ENCODE assay signal across 16 cellular contexts in genomic region chr19:885536-886224, GRCh38. TPM values are rescaled to one million over a fixed set of nuclear protein-coding genes. Genes with fewer than 3 reads are reported as not detected.
DNase-seq lines count a peak whose midpoint lies in the region; ATAC-seq, FAIRE-seq and TF ChIP-seq lines count a peak whose summit lies in the region.
"Had no signal": no experiment of that assay in that cellular context is flagged by ENCODE, and none has a peak within 500 bp of the region (broad histone marks: within the 10 kb centered on the region; RNA-seq: fewer than 3 reads in every experiment).

No MANE protein-coding gene starts in this region.

- H3K4me2 ChIP-seq in H1 (ENCODE audit: insufficient read depth in 1 of 2, low read depth in 2 of 2, low read length in 2 of 2): no peak overlapping the region

- H3K23me2 ChIP-seq in H1 (ENCODE audit: low read depth, low read length): no peaks in the 10 kb centered on the region

- no peak for TF ChIP-seq EP300 in H1 (IDR thresholded peaks at IDR 0.05; ENCODE audit: borderline replicate concordance in 1 of 2, low read depth in 2 of 2, low read length in 2 of 2)

- no peak overlapping the region for H3K56ac ChIP-seq in H1 (replicated peaks; ENCODE audit: insufficient read length, low read depth, low read length)

- H3K4me1 ChIP-seq in H1 (replicated peaks in 1 of 4; ENCODE audit: control insufficient read depth in 3 of 4, insufficient read depth in 4 of 4, low read length in 3 of 4): no peaks in the 10 kb centered on the region
- H3K4me1 ChIP-seq in upper lobe of right lung: no peaks in the 10 kb centered on the region

- in situ Hi-C loops in KBM-7 (cut with MboI; ENCODE audit: low pct_unique_long_range_greater_than_20kb, low sequenced_read_pairs): no loop called here

- H3K14ac ChIP-seq in H1 (ENCODE audit: insufficient read length): no peak overlapping the region

- no peak overlapping the region for H2BK15ac ChIP-seq in H1 (ENCODE audit: low read length)

- peak overlapping the region; percentile 68; the same call in 1 of the 2 replicates for H2BK12ac ChIP-seq in H1 (ENCODE audit: low read depth, low read length)

- H3K9me3 ChIP-seq in H1 (ENCODE audit: insufficient read depth in 2 of 2, low read depth in 1 of 2, low read length in 1 of 2): no peaks in the 10 kb centered on the region
- no peaks in the 10 kb centered on the region for H3K9me3 ChIP-seq in upper lobe of right lung
- H3K9me3 ChIP-seq: BE2C had no signal

- no peak overlapping the region; the same call in 1 of the 2 replicates for H4K8ac ChIP-seq in H1 (ENCODE audit: extremely low read depth, insufficient read depth, low read length)

- H2AFZ ChIP-seq in H1 (ENCODE audit: low read length): no peak overlapping the region

- H3K23ac ChIP-seq in H1 (ENCODE audit: insufficient read length): no peak overlapping the region

- WGBS in H1 (ENCODE audit: extremely low coverage in 1 of 2, insufficient coverage in 1 of 2, insufficient read length in 1 of 2, insufficient replicate concordance in 2 of 2, low coverage in 1 of 2, low lambda C conversion rate in 2 of 2, missing lambda C conversion rate in 1 of 2), 2 experiments: 96% methylated on average over 62 of the region's 64 CpGs; no CpG with 5 or more reads in 1 of the 2 experiments

- H3K9ac ChIP-seq in H1 (replicated peaks in 1 of 4; ENCODE audit: extremely low read depth in 1 of 4, low read depth in 3 of 4, low read length in 3 of 4): no peak overlapping the region

- no peak overlapping the region for H2BK20ac ChIP-seq in H1 (ENCODE audit: low read length)

- TF ChIP-seq CTCF in RWPE1 (conservative IDR thresholded peaks at IDR 0.05; ENCODE audit: low read depth) (no peak), H1 (IDR thresholded peaks at IDR 0.05; ENCODE audit: control extremely low read depth in 1 of 3, insufficient read depth in 1 of 3, low read depth in 1 of 3, low read length in 3 of 3) (no peak), upper lobe of right lung (IDR thresholded peaks at IDR 0.05) (no peak)

- no peak overlapping the region for H2BK120ac ChIP-seq in H1 (replicated peaks; ENCODE audit: low read depth, low read length)

- H3K79me2 ChIP-seq in H1 (ENCODE audit: control insufficient read depth in 1 of 2, insufficient read depth in 2 of 2, low read length in 2 of 2): no peaks in the 10 kb centered on the region

- intact Hi-C loops in upper lobe of right lung (cut with DNase I): no loop called here

- H3K18ac ChIP-seq in H1 (ENCODE audit: extremely low read depth, low read length): no peak overlapping the region

- CTCF ChIA-PET in RWPE1 (lab: Yijun Ruan, JAX) (no interaction called here), H1 (lab: Charles Lee; ENCODE audit: partially characterized antibody) (no interaction called here)

- POLR2A ChIA-PET in RWPE1 (lab: Yijun Ruan, JAX; ENCODE audit: low non-redundant PET): no interaction called here
- POLR2A ChIA-PET in H1 (lab: Charles Lee; ENCODE audit: partially characterized antibody): interaction anchor here (8.8 kb wide), 1 partner anchor 8 kb away, joined by 82 read pairs; no protein-coding TSS in a partner anchor

- H3K27me3 ChIP-seq in H1 (replicated peaks in 1 of 4; ENCODE audit: control insufficient read depth in 3 of 4, extremely low read depth in 1 of 4, insufficient read depth in 3 of 4, low read length in 3 of 4) (no peaks in the 10 kb centered on the region), upper lobe of right lung (no peaks in the 10 kb centered on the region)
- H3K27me3 ChIP-seq: BE2C had no signal

- H3K4ac ChIP-seq in H1 (replicated peaks; ENCODE audit: insufficient read length, low read depth, low read length): no peak overlapping the region

- H3K36me3 ChIP-seq in H1 (ENCODE audit: control insufficient read depth in 2 of 4, insufficient read depth in 4 of 4, low read length in 3 of 4): peaks cover 0 to 31% (median 14%) of the 10 kb centered on the region in 4 experiments; a peak in 4 of 8 replicates
- H3K36me3 ChIP-seq in upper lobe of right lung: peaks cover 65% of the 10 kb centered on the region

- H3K27ac ChIP-seq in RWPE1: 0 out of 2 replicates have a peak overlapping the region, but pooled peaks have one; percentile 3
- H3K27ac ChIP-seq in angular gyrus (ENCODE audit: low read depth, low read length): peak overlapping the region; percentile 51
- no peak overlapping the region for H3K27ac ChIP-seq in H1 (ENCODE audit: low read depth, low read length)
- H3K27ac ChIP-seq in upper lobe of right lung: no peak overlapping the region

- ATAC-seq in upper lobe of right lung (no peak), GM19351 (IDR thresholded peaks at IDR 0.05; ENCODE audit: unreplicated experiment) (no peak)

- H2BK5ac ChIP-seq in H1 (ENCODE audit: low read depth, low read length): peak overlapping the region; percentile 44; the same call in 1 of the 2 replicates

- no peak overlapping the region for H4K91ac ChIP-seq in H1 (replicated peaks; ENCODE audit: insufficient read length, low read length)

- peaks cover 5 to 15% of the 10 kb centered on the region in 2 experiments for H4K20me1 ChIP-seq in H1 (replicated peaks in 1 of 2; ENCODE audit: control insufficient read depth in 1 of 2, insufficient read depth in 2 of 2, low read length in 2 of 2)

- FAIRE-seq in H1 (lab: Jason Lieb, UNC): no peak
- FAIRE-seq: A204.1, HTR-8/SVneo had no signal

- H3K4me3 ChIP-seq in H1 (ENCODE audit: extremely low read depth in 1 of 4, insufficient read depth in 2 of 4, low read depth in 3 of 4, low read length in 4 of 4) (no peak overlapping the region), upper lobe of right lung (no peak overlapping the region)

- H3K79me1 ChIP-seq in H1 (ENCODE audit: low read depth, low read length): peaks cover 5% of the 10 kb centered on the region

- no peak for DNase-seq in RWPE1 (ENCODE audit: low spot score)
- no peak for DNase-seq in H1 (ENCODE audit: low read depth in 1 of 2, low spot score in 2 of 2)
- DNase-seq in upper lobe of right lung: peak; percentile 61
- no peak for DNase-seq in KBM-7
- no peak for DNase-seq in DMS153 (lab: John Stamatoyannopoulos, UW)
- DNase-seq: ACHN; CD4-positive, alpha-beta T cell; DMS79 treated with DMSO at 0.1 percent for 48 hours; GF-D8; GOT3; H9 had no signal

- no peak for TF ChIP-seq POLR2A in H1 (IDR thresholded peaks at IDR 0.05; ENCODE audit: control extremely low read depth in 1 of 2, low read depth in 2 of 2, low read length in 2 of 2)

- no peak overlapping the region for H4K5ac ChIP-seq in H1 (ENCODE audit: insufficient read length, low read depth, low read length)

- no peak for TF ChIP-seq RAD21 in H1 (IDR thresholded peaks at IDR 0.05 in 1 of 2, conservative IDR thresholded peaks at IDR 0.05 in 1 of 2; ENCODE audit: low read depth in 2 of 2, low read length in 2 of 2)

- H2AK5ac ChIP-seq in H1 (ENCODE audit: low read depth, low read length): peak overlapping the region; percentile 24; the same call in 1 of the 2 replicates

RNA-seq across cellular contexts. Expression of gene MED16, which starts 7.3 kb away (rescaled TPM):
- 51.0 and 55.9 TPM in 2 replicates for total RNA-seq in H1 (2021; fragmentation: NEBNext Ultra II Directional; extraction: Animal tissue kit (Norgen Biotek cat#: 25700))
- polyA plus RNA-seq in H1 (2011; rRNA removed): 67.2 and 134 TPM in 2 replicates
- 48.2 TPM for polyA plus RNA-seq in H1 (2011; cell fraction: cytosol; rRNA removed)
- polyA plus RNA-seq in H1 (2011; cell fraction: nucleus; rRNA removed): 64.8 TPM
- polyA plus RNA-seq in H1 (2012, experiment 1 of 2): 29.8 to 51.8 TPM (median 46.8 TPM) in 4 replicates
- polyA plus RNA-seq in H1 (2012, experiment 2 of 2): 56.1 TPM
- 21.0 TPM for polyA plus RNA-seq in H1 (2013, experiment 1 of 2)
- polyA plus RNA-seq in H1 (2013, experiment 2 of 2): 20.8 TPM
- 22.8 and 26.1 TPM in 2 replicates for polyA minus RNA-seq in H1 (2011; rRNA and poly(A)+ RNA removed)
- 72.5 TPM for polyA minus RNA-seq in H1 (2011; cell fraction: cytosol; rRNA and poly(A)+ RNA removed)
- 38.6 TPM for polyA minus RNA-seq in H1 (2011; cell fraction: nucleus; rRNA and poly(A)+ RNA removed)
- 51.8 TPM for total RNA-seq in upper lobe of right lung

RNA-seq across cellular contexts. Expression of gene RNU6-9, which starts 7.6 kb away (rescaled TPM):
- total RNA-seq in H1 (2021; fragmentation: NEBNext Ultra II Directional; extraction: Animal tissue kit (Norgen Biotek cat#: 25700)): not detected in 2 replicates
- polyA plus RNA-seq in H1 (2011; rRNA removed): not detected in 2 replicates
- not detected for polyA plus RNA-seq in H1 (2011; cell fraction: cytosol; rRNA removed)
- not detected for polyA plus RNA-seq in H1 (2011; cell fraction: nucleus; rRNA removed)
- polyA plus RNA-seq in H1 (2012, experiment 1 of 2): not detected in 4 replicates
- not detected for polyA plus RNA-seq in H1 (2012, experiment 2 of 2)
- polyA plus RNA-seq in H1 (2013, experiment 1 of 2): not detected
- polyA plus RNA-seq in H1 (2013, experiment 2 of 2): not detected
- polyA minus RNA-seq in H1 (2011; rRNA and poly(A)+ RNA removed): under 0.01 TPM in 1 of 2 replicates, not detected in the other
- not detected for polyA minus RNA-seq in H1 (2011; cell fraction: cytosol; rRNA and poly(A)+ RNA removed)
- not detected for polyA minus RNA-seq in H1 (2011; cell fraction: nucleus; rRNA and poly(A)+ RNA removed)
- total RNA-seq in upper lobe of right lung: not detected
- total RNA-seq: CD4-positive, alpha-beta T cell; H9 had no signal

RNA-seq across cellular contexts. Expression of gene CFD, which starts 26.2 kb away (rescaled TPM):
- total RNA-seq in H1 (2021; fragmentation: NEBNext Ultra II Directional; extraction: Animal tissue kit (Norgen Biotek cat#: 25700)): 1.7 TPM in 2 replicates
- polyA plus RNA-seq in H1 (2011; rRNA removed): 2.8 and 4.6 TPM in 2 replicates
- 3.8 TPM for polyA plus RNA-seq in H1 (2011; cell fraction: cytosol; rRNA removed)
- polyA plus RNA-seq in H1 (2011; cell fraction: nucleus; rRNA removed): 2.4 TPM
- polyA plus RNA-seq in H1 (2012, experiment 1 of 2): 1.0 to 2.1 TPM (median 1.3 TPM) in 4 replicates
- 0.83 TPM for polyA plus RNA-seq in H1 (2012, experiment 2 of 2)
- polyA plus RNA-seq in H1 (2013, experiment 1 of 2): 1.5 TPM
- polyA plus RNA-seq in H1 (2013, experiment 2 of 2): 1.4 TPM
- polyA minus RNA-seq in H1 (2011; rRNA and poly(A)+ RNA removed): not detected in 2 replicates
- polyA minus RNA-seq in H1 (2011; cell fraction: cytosol; rRNA and poly(A)+ RNA removed): 3.5 TPM
- polyA minus RNA-seq in H1 (2011; cell fraction: nucleus; rRNA and poly(A)+ RNA removed): 4.7 TPM
- 153 TPM for total RNA-seq in upper lobe of right lung

RNA-seq across cellular contexts. Expression of gene R3HDM4, which starts 27.3 kb away (rescaled TPM):
- total RNA-seq in H1 (2021; fragmentation: NEBNext Ultra II Directional; extraction: Animal tissue kit (Norgen Biotek cat#: 25700)): 76.1 and 76.8 TPM in 2 replicates
- 102 and 151 TPM in 2 replicates for polyA plus RNA-seq in H1 (2011; rRNA removed)
- 65.9 TPM for polyA plus RNA-seq in H1 (2011; cell fraction: cytosol; rRNA removed)
- 119 TPM for polyA plus RNA-seq in H1 (2011; cell fraction: nucleus; rRNA removed)
- 45.6 to 106 TPM (median 70.3 TPM) in 4 replicates for polyA plus RNA-seq in H1 (2012, experiment 1 of 2)
- polyA plus RNA-seq in H1 (2012, experiment 2 of 2): 76.6 TPM
- polyA plus RNA-seq in H1 (2013, experiment 1 of 2): 118 TPM
- 105 TPM for polyA plus RNA-seq in H1 (2013, experiment 2 of 2)
- 24.5 and 26.8 TPM in 2 replicates for polyA minus RNA-seq in H1 (2011; rRNA and poly(A)+ RNA removed)
- 31.3 TPM for polyA minus RNA-seq in H1 (2011; cell fraction: cytosol; rRNA and poly(A)+ RNA removed)
- 24.6 TPM for polyA minus RNA-seq in H1 (2011; cell fraction: nucleus; rRNA and poly(A)+ RNA removed)
- total RNA-seq in upper lobe of right lung: 50.7 TPM

RNA-seq across cellular contexts. Expression of gene KISS1R, which starts 31.5 kb away (rescaled TPM):
- total RNA-seq in H1 (2021; fragmentation: NEBNext Ultra II Directional; extraction: Animal tissue kit (Norgen Biotek cat#: 25700)): 2.3 and 2.6 TPM in 2 replicates
- 2.7 and 5.1 TPM in 2 replicates for polyA plus RNA-seq in H1 (2011; rRNA removed)
- polyA plus RNA-seq in H1 (2011; cell fraction: cytosol; rRNA removed): 3.4 TPM
- polyA plus RNA-seq in H1 (2011; cell fraction: nucleus; rRNA removed): 10.4 TPM
- polyA plus RNA-seq in H1 (2012, experiment 1 of 2): 1.2 to 2.3 TPM (median 1.8 TPM) in 4 replicates
- 1.5 TPM for polyA plus RNA-seq in H1 (2012, experiment 2 of 2)
- polyA plus RNA-seq in H1 (2013, experiment 1 of 2): 3.0 TPM
- polyA plus RNA-seq in H1 (2013, experiment 2 of 2): 2.4 TPM
- polyA minus RNA-seq in H1 (2011; rRNA and poly(A)+ RNA removed): 0.32 and 0.68 TPM in 2 replicates
- polyA minus RNA-seq in H1 (2011; cell fraction: cytosol; rRNA and poly(A)+ RNA removed): 0.88 TPM
- 0.80 TPM for polyA minus RNA-seq in H1 (2011; cell fraction: nucleus; rRNA and poly(A)+ RNA removed)
- not detected for total RNA-seq in upper lobe of right lung

Comparison
In these comparisons a context has a peak if more than half of its experiments do, and no peak if none do; other contexts are left out.
1. H3K27ac ChIP-seq: peak in RWPE1 (single experiment) and angular gyrus (single experiment); none in H1 (single experiment) and upper lobe of right lung (single experiment).
2. RNA of gene CFD, which starts 26.2 kb away (total RNA-seq): 153 TPM in upper lobe of right lung (single experiment); 1.7 TPM in H1; every median in the first group is over 10 times any median in the second.